ENCODE assay signal across 16 cellular contexts in the genomic region with DNA sequence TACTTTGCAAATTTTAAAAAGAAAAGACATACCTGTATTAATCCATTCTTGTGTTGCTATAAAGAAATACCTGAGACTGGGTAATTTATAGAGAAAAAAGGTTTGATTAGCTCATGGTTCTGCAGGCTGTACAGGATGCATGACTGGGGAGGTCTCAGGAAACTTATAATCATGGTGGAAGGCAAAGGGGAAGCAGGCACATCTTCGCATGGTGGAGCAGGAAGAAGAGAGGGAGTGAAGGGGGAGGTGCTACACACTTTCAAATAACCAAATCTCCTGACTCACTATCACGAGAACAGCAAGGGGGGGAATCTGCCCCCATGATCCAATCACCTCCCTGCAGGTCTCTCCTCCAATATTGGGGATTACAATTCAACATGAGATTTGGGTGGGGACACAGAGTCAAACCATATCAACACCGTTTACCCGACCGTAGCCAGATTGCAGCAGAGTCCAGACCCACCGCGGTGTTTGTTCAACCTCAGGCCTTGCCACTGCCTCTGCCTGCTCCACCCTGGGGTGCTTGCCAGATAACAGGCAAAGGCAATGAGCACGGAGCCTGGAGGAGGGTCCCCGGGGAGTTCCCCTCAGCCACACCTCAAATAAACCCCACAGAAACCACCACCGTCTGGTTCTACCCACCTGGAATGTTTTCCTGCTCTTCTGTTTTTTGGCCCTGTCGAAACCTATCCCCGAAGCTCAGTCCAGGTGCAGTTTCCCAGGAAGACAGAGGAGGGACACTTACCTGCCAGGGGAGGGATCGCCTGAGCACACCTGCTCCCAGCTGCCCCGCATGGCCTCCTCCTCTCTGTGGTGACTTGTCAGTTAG.
DNase-seq lines count a peak whose midpoint lies in the region; ATAC-seq and TF ChIP-seq lines count a peak whose summit lies in the region.
"Had no signal": no experiment of that assay in that cellular context is flagged by ENCODE, and none has a peak within 500 bp of the region (broad histone marks: within the 10 kb centered on the region; RNA-seq: fewer than 3 reads in every experiment).

No MANE protein-coding gene starts in this region.

- no peaks in the 10 kb centered on the region for H3K36me3 Mint-ChIP-seq in nephron (ENCODE audit: low read depth)

- peak overlapping the region in 1 of 3 experiments; percentile 26 for H3K4me3 Mint-ChIP-seq in nephron
- H3K4me3 Mint-ChIP-seq: activated naive CD8-positive, alpha-beta T cell treated with anti-CD3 and anti-CD28 coated beads, Interleukin-2, amount 50 U/mL, for 24 hours had no signal

- peaks cover 3% of the 10 kb centered on the region for H3K4me1 ChIP-seq in colonic mucosa
- peaks cover 0 to 5% (median 0%) of the 10 kb centered on the region in 4 donors for H3K4me1 ChIP-seq in tibial artery

- H3K36me3 ChIP-seq in colonic mucosa (no peaks in the 10 kb centered on the region), tibial artery (no peaks in the 10 kb centered on the region)

- peaks cover 34% of the 10 kb centered on the region for H3K4me1 Mint-ChIP-seq in nephron

- H3K9me3 Mint-ChIP-seq in nephron: no peaks in the 10 kb centered on the region

- H3K27ac ChIP-seq in colonic mucosa (no peak overlapping the region), tibial artery (no peak overlapping the region)
- H3K27ac ChIP-seq: C4-2B, epithelial cell of prostate had no signal

- H3K9me3 ChIP-seq in colonic mucosa: no peaks in the 10 kb centered on the region
- no peaks in the 10 kb centered on the region for H3K9me3 ChIP-seq in tibial artery

- no peak for ATAC-seq in HG03159 (IDR thresholded peaks at IDR 0.05; ENCODE audit: unreplicated experiment)
- ATAC-seq: activated naive CD8-positive, alpha-beta T cell treated with anti-CD3 and anti-CD28 coated beads, Interleukin-2, amount 50 U/mL, for 24 hours; GM12878 had no signal

- TF ChIP-seq CTCF in colonic mucosa (IDR thresholded peaks at IDR 0.05): no peak
- no peak for TF ChIP-seq CTCF in nephron (IDR thresholded peaks at IDR 0.05; ENCODE audit: unreplicated experiment in 3 of 3)
- no peak for TF ChIP-seq CTCF in tibial artery (IDR thresholded peaks at IDR 0.05)

- H3K27ac Mint-ChIP-seq in nephron: peak overlapping the region in 2 of 3 experiments; percentile 52
- H3K27ac Mint-ChIP-seq: activated naive CD8-positive, alpha-beta T cell treated with anti-CD3 and anti-CD28 coated beads, Interleukin-2, amount 50 U/mL, for 24 hours had no signal

- DNase-seq in DMS53 (lab: John Stamatoyannopoulos, UW) (peak; percentile 91), NCI-H187 (lab: John Stamatoyannopoulos, UW) (peak; percentile 54 to 71), colonic mucosa (peak; percentile 62), tibial artery (no peak)
- DNase-seq in activated CD4-positive, alpha-beta T cell treated with anti-CD3 and anti-CD28 coated beads for 4 hours: no peak
- DNase-seq: activated CD4-positive, alpha-beta T cell treated with anti-CD3 and anti-CD28 coated beads, Interleukin-2, amount 50 U/mL, for 1 hour; activated naive CD8-positive, alpha-beta T cell treated with anti-CD3 and anti-CD28 coated beads, Interleukin-2, amount 50 U/mL, for 24 hours; activated T-cell treated with anti-CD3 and anti-CD28 coated beads, Interleukin-2, amount 50 U/mL, for 48 hours; cerebellar nuclear complex; SHP77; substantia nigra had no signal

- H3K27me3 ChIP-seq in colonic mucosa (no peaks in the 10 kb centered on the region), tibial artery (peaks cover 0 to 24% of the 10 kb centered on the region in 2 donors)

- H3K4me3 ChIP-seq in colonic mucosa (no peak overlapping the region), tibial artery (no peak overlapping the region)
- H3K4me3 ChIP-seq: GM12878 had no signal

- intact Hi-C loops in colonic mucosa (cut with DNase I): no loop called here
- intact Hi-C loops in tibial artery (cut with DNase I; ENCODE audit: low total_unique reads): no loop called here

- H3K9ac ChIP-seq in colonic mucosa (ENCODE audit: low read depth in 2 of 2, low read length in 2 of 2): peak overlapping the region in 1 of 2 donors; percentile 22

- H3K27me3 Mint-ChIP-seq in nephron (ENCODE audit: low read depth): peaks cover 40% of the 10 kb centered on the region

Comparison
In these comparisons a context has a peak if more than half of its experiments do, and no peak if none do; other contexts are left out.
1. DNase-seq: peak in DMS53 (single experiment), NCI-H187 (2 of 2) and colonic mucosa (single experiment); none in activated CD4-positive, alpha-beta T cell treated with anti-CD3 and anti-CD28 coated beads for 4 hours (0 of 2) and tibial artery (0 of 2).